Comparison of ENCODE assay signal across 18 cellular contexts in genomic region chr15:65812467-65812866, GRCh38. TPM values are rescaled to one million over a fixed set of nuclear protein-coding genes. Genes with fewer than 3 reads are reported as not detected.
DNase-seq lines count a peak whose midpoint lies in the region; ATAC-seq and TF ChIP-seq lines count a peak whose summit lies in the region.
"Had no signal": no experiment of that assay in that cellular context is flagged by ENCODE, and none has a peak within 500 bp of the region (broad histone marks: within the 10 kb centered on the region; RNA-seq: fewer than 3 reads in every experiment).

No MANE protein-coding gene starts in this region.

- ATAC-seq in activated naive CD8-positive, alpha-beta T cell treated with anti-CD3 and anti-CD28 coated beads, Interleukin-2, amount 50 U/mL, for 24 hours: no peak
- no peak for ATAC-seq in T-cell (replicated peaks in 1 of 4)
- ATAC-seq in HG02798 (IDR thresholded peaks at IDR 0.05; ENCODE audit: poor library complexity, unreplicated experiment): no peak
- no peak for ATAC-seq in SK-N-SH treated with all-trans-retinoic acid at 6 μM for 48 hours
- no peak for ATAC-seq in HG02610 (IDR thresholded peaks at IDR 0.05; ENCODE audit: unreplicated experiment)

- peak overlapping the region; percentile 58 for H3K27ac Mint-ChIP-seq in activated naive CD8-positive, alpha-beta T cell
- no peak overlapping the region for H3K27ac Mint-ChIP-seq in activated naive CD8-positive, alpha-beta T cell treated with anti-CD3 and anti-CD28 coated beads, Interleukin-2, amount 50 U/mL, for 24 hours
- peak overlapping the region; percentile 43 to 55 for H3K27ac Mint-ChIP-seq in T-cell
- peak overlapping the region; percentile 78 to 91 (median 88) for H3K27ac Mint-ChIP-seq in immature natural killer cell

- H3K4me3 Mint-ChIP-seq in activated naive CD8-positive, alpha-beta T cell: no peak overlapping the region
- H3K4me3 Mint-ChIP-seq in activated naive CD8-positive, alpha-beta T cell treated with anti-CD3 and anti-CD28 coated beads, Interleukin-2, amount 50 U/mL, for 24 hours: no peak overlapping the region
- H3K4me3 Mint-ChIP-seq in T-cell (no peak overlapping the region), immature natural killer cell (peak overlapping the region; percentile 16 to 62 (median 48))
- H3K4me3 Mint-ChIP-seq: CD14-positive monocyte had no signal

- H3K9me3 Mint-ChIP-seq in activated naive CD8-positive, alpha-beta T cell (ENCODE audit: low read depth): peaks cover 5% of the 10 kb centered on the region
- peaks cover 10% of the 10 kb centered on the region for H3K9me3 Mint-ChIP-seq in activated naive CD8-positive, alpha-beta T cell treated with anti-CD3 and anti-CD28 coated beads, Interleukin-2, amount 50 U/mL, for 24 hours
- H3K9me3 Mint-ChIP-seq in T-cell (peaks cover 3 to 4% (median 4%) of the 10 kb centered on the region in 3 donors), immature natural killer cell (peaks cover 3 to 6% (median 4%) of the 10 kb centered on the region in 6 donors)

- POLR2A ChIA-PET in T-cell (lab: Charles Lee): interaction anchor here (0.6 to 1.4 kb wide), 3 partner anchors 20 to 225 kb away, joined by 3 to 5 read pairs (median 4); partner anchors contain the start of gene DENND4A (in 1 of the 2)

- H3K4me1 Mint-ChIP-seq in activated naive CD8-positive, alpha-beta T cell (ENCODE audit: low read depth): peaks cover 21% of the 10 kb centered on the region
- H3K4me1 Mint-ChIP-seq in activated naive CD8-positive, alpha-beta T cell treated with anti-CD3 and anti-CD28 coated beads, Interleukin-2, amount 50 U/mL, for 24 hours: peaks cover 39% of the 10 kb centered on the region
- H3K4me1 Mint-ChIP-seq in T-cell: peaks cover 12 to 24% (median 18%) of the 10 kb centered on the region in 3 donors
- H3K4me1 Mint-ChIP-seq in immature natural killer cell: peaks cover 20 to 27% of the 10 kb centered on the region in 2 donors

- peaks cover 5% of the 10 kb centered on the region for H3K36me3 Mint-ChIP-seq in activated naive CD8-positive, alpha-beta T cell
- peaks cover 7% of the 10 kb centered on the region for H3K36me3 Mint-ChIP-seq in activated naive CD8-positive, alpha-beta T cell treated with anti-CD3 and anti-CD28 coated beads, Interleukin-2, amount 50 U/mL, for 24 hours (ENCODE audit: low read depth)
- H3K36me3 Mint-ChIP-seq in T-cell: peaks cover 4% of the 10 kb centered on the region
- peaks cover 4 to 12% (median 6%) of the 10 kb centered on the region in 3 donors for H3K36me3 Mint-ChIP-seq in immature natural killer cell

- CTCF ChIA-PET in T-cell (lab: Charles Lee): no interaction called here

- H3K27me3 Mint-ChIP-seq in activated naive CD8-positive, alpha-beta T cell: no peaks in the 10 kb centered on the region
- peaks cover 3% of the 10 kb centered on the region for H3K27me3 Mint-ChIP-seq in activated naive CD8-positive, alpha-beta T cell treated with anti-CD3 and anti-CD28 coated beads, Interleukin-2, amount 50 U/mL, for 24 hours
- H3K27me3 Mint-ChIP-seq in T-cell (no peaks in the 10 kb centered on the region), immature natural killer cell (ENCODE audit: low read depth in 3 of 3) (peaks cover 4 to 10% (median 5%) of the 10 kb centered on the region in 3 donors)

- no peak for DNase-seq in activated naive CD8-positive, alpha-beta T cell treated with anti-CD3 and anti-CD28 coated beads, Interleukin-2, amount 50 U/mL, for 24 hours
- DNase-seq in T-cell (no peak), immature natural killer cell (peak in 1 of 3 donors; percentile 41)
- DNase-seq: AML-193, Caco-2, NCI-H1417, NCI-H187, NCI-H2107, NCI-H2227 treated with DMSO at 0.1 percent for 48 hours, NCI-H510A treated with DMSO at 0.1 percent for 48 hours, NCI-H774, OCI-M1, SHP77 had no signal

TF ChIP-seq in SK-N-SH treated with all-trans-retinoic acid at 6 μM for 48 hours, 23 proteins besides CTCF, POLR2A, EP300 and RAD21:
- TF ChIP-seq, protein P1, sequence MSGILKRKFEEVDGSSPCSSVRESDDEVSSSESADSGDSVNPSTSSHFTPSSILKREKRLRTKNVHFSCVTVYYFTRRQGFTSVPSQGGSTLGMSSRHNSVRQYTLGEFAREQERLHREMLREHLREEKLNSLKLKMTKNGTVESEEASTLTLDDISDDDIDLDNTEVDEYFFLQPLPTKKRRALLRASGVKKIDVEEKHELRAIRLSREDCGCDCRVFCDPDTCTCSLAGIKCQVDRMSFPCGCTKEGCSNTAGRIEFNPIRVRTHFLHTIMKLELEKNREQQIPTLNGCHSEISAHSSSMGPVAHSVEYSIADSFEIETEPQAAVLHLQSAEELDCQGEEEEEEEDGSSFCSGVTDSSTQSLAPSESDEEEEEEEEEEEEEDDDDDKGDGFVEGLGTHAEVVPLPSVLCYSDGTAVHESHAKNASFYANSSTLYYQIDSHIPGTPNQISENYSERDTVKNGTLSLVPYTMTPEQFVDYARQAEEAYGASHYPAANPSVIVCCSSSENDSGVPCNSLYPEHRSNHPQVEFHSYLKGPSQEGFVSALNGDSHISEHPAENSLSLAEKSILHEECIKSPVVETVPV (CRISPR knock-in tag; IDR thresholded peaks at IDR 0.05): no peak
- TF ChIP-seq, protein P2, sequence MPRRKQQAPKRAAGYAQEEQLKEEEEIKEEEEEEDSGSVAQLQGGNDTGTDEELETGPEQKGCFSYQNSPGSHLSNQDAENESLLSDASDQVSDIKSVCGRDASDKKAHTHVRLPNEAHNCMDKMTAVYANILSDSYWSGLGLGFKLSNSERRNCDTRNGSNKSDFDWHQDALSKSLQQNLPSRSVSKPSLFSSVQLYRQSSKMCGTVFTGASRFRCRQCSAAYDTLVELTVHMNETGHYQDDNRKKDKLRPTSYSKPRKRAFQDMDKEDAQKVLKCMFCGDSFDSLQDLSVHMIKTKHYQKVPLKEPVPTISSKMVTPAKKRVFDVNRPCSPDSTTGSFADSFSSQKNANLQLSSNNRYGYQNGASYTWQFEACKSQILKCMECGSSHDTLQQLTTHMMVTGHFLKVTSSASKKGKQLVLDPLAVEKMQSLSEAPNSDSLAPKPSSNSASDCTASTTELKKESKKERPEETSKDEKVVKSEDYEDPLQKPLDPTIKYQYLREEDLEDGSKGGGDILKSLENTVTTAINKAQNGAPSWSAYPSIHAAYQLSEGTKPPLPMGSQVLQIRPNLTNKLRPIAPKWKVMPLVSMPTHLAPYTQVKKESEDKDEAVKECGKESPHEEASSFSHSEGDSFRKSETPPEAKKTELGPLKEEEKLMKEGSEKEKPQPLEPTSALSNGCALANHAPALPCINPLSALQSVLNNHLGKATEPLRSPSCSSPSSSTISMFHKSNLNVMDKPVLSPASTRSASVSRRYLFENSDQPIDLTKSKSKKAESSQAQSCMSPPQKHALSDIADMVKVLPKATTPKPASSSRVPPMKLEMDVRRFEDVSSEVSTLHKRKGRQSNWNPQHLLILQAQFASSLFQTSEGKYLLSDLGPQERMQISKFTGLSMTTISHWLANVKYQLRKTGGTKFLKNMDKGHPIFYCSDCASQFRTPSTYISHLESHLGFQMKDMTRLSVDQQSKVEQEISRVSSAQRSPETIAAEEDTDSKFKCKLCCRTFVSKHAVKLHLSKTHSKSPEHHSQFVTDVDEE (CRISPR knock-in tag; IDR thresholded peaks at IDR 0.05): no peak
- TF ChIP-seq PPARA (CRISPR knock-in tag; IDR thresholded peaks at IDR 0.05; ENCODE audit: borderline replicate concordance): no peak
TF ChIP-seq in SK-N-SH treated with all-trans-retinoic acid at 6 μM for 48 hours: peak in this region for 0.

RNA-seq across cellular contexts. Expression of gene DENND4A, which starts 20.4 kb away (rescaled TPM):
- 10 to 100 TPM; 49.7 to 76.3 (median 57.1) TPM for total RNA-seq in T-cell
- 10 to 100 TPM in 1 of 3 donors, 1 to 10 TPM in 2; 6.4 to 18.9 (median 6.5) TPM for polyA plus RNA-seq in immature natural killer cell

RNA-seq across cellular contexts. Expression of gene RAB11A, which starts 56.8 kb away (rescaled TPM):
- total RNA-seq in T-cell: 100 to 1,000 TPM in 1 of 5 donors, 10 to 100 TPM in 4; 82.4 to 103 (median 97.5) TPM
- polyA plus RNA-seq in immature natural killer cell: 100 to 1,000 TPM; 178 to 238 (median 228) TPM

Comparison
In these comparisons a context has a peak if more than half of its experiments do, and no peak if none do; other contexts are left out.
1. H3K4me3 Mint-ChIP-seq: peak in immature natural killer cell (5 of 5); none in activated naive CD8-positive, alpha-beta T cell (single experiment), activated naive CD8-positive, alpha-beta T cell treated with anti-CD3 and anti-CD28 coated beads, Interleukin-2, amount 50 U/mL, for 24 hours (single experiment) and T-cell (0 of 3).